In genomic region chr22:19115628-19116027, GRCh38 we compare ENCODE assay signal across 12 cellular contexts. TPM values are rescaled to one million over a fixed set of nuclear protein-coding genes. Genes with fewer than 3 reads are reported as not detected.
DNase-seq lines count a peak whose midpoint lies in the region; ATAC-seq, FAIRE-seq and TF ChIP-seq lines count a peak whose summit lies in the region.
"Had no signal": no experiment of that assay in that cellular context is flagged by ENCODE, and none has a peak within 500 bp of the region (broad histone marks: within the 10 kb centered on the region; RNA-seq: fewer than 3 reads in every experiment).

No MANE protein-coding gene starts in this region.

- H4K20me1 ChIP-seq in DOHH2 (ENCODE audit: control insufficient read depth, insufficient read depth, low read depth, low read length) (peaks cover 34% of the 10 kb centered on the region), OCI-LY7 (ENCODE audit: insufficient read depth, low read length) (peaks cover 40% of the 10 kb centered on the region)

- H3K79me2 ChIP-seq in DOHH2 (ENCODE audit: control insufficient read depth, low read length) (peaks cover 92% of the 10 kb centered on the region), OCI-LY7 (ENCODE audit: insufficient read depth, low read depth, low read length) (peaks cover 93% of the 10 kb centered on the region)

- no peak overlapping the region for H3K4me2 ChIP-seq in A549
- no peak overlapping the region for H3K4me2 ChIP-seq in DOHH2 (ENCODE audit: low read length)
- H3K4me2 ChIP-seq in OCI-LY7 (ENCODE audit: low read length): no peak overlapping the region

- POLR2A ChIA-PET in A549 (lab: Yijun Ruan, JAX) (no interaction called here), OCI-LY7 (lab: Charles Lee) (interaction anchor here (1.3 kb wide), 1 partner anchor 29 kb away, joined by 3 read pairs; the partner anchor contains the start of gene ESS2)

- no peak for TF ChIP-seq RAD21 in A549 (conservative IDR thresholded peaks at IDR 0.05 in 1 of 2, IDR thresholded peaks at IDR 0.05 in 1 of 2)

- DNase-seq in A549 (ENCODE audit: low read depth in 1 of 2, low spot score in 1 of 2) (no peak), OCI-LY7 (ENCODE audit: low spot score) (peak; percentile 43), foreskin keratinocyte (no peak), left colon (no peak), NCI-H187 treated with DMSO at 0.1 percent for 48 hours (lab: John Stamatoyannopoulos, UW) (no peak)
- DNase-seq: NCI-H146 had no signal

- TF ChIP-seq CTCF in A549 (IDR thresholded peaks at IDR 0.05) (no peak), DOHH2 (IDR thresholded peaks at IDR 0.05; ENCODE audit: low read depth, low read length, poor library complexity, severe bottlenecking) (peak; percentile 28), OCI-LY7 (conservative IDR thresholded peaks at IDR 0.05; ENCODE audit: low read length) (peak; percentile 73), foreskin keratinocyte (conservative IDR thresholded peaks at IDR 0.05) (peak; percentile 28)

- H2AFZ ChIP-seq in OCI-LY7 (ENCODE audit: low read length): no peak overlapping the region

- CTCF ChIA-PET in A549 (lab: Yijun Ruan, JAX): interaction anchor here (0.6 to 2.5 kb wide), 2 partner anchors 9 to 269 kb away, joined by 3 to 11 read pairs; no protein-coding TSS in a partner anchor
- CTCF ChIA-PET in OCI-LY7 (lab: Charles Lee; ENCODE audit: unreplicated experiment): interaction anchor here (1.2 kb wide), 1 partner anchor 29 kb away, joined by 4 read pairs; the partner anchor contains the start of gene ESS2

- H3K36me3 ChIP-seq in DOHH2 (ENCODE audit: control insufficient read depth, low read length) (peaks cover 11% of the 10 kb centered on the region), OCI-LY7 (ENCODE audit: insufficient read depth, low read length) (peaks cover 16% of the 10 kb centered on the region; the same call in 1 of the 2 replicates)
- H3K36me3 ChIP-seq: Peyer's patch had no signal

- H3K27me3 ChIP-seq in DOHH2 (ENCODE audit: control insufficient read depth, low read length): no peaks in the 10 kb centered on the region
- H3K27me3 ChIP-seq in foreskin keratinocyte: no peaks in the 10 kb centered on the region
- H3K27me3 ChIP-seq: Peyer's patch had no signal

- H3K27ac ChIP-seq in A549: no peak overlapping the region
- no peak overlapping the region for H3K27ac ChIP-seq in DOHH2 (ENCODE audit: low read depth, low read length)
- H3K27ac ChIP-seq in OCI-LY7 (ENCODE audit: low read depth, low read length, poor library complexity, severe bottlenecking): no peak overlapping the region
- no peak overlapping the region for H3K27ac ChIP-seq in foreskin keratinocyte
- H3K27ac ChIP-seq: Peyer's patch had no signal

- no peak for TF ChIP-seq EP300 in A549 (IDR thresholded peaks at IDR 0.05)

- peaks cover 3% of the 10 kb centered on the region; the same call in 1 of the 2 replicates for H3F3A ChIP-seq in DOHH2 (ENCODE audit: control insufficient read depth, insufficient read depth)

- H3K4me1 ChIP-seq in A549 (peaks cover 7% of the 10 kb centered on the region; the same call in 2 of the 3 replicates), DOHH2 (ENCODE audit: control insufficient read depth, low read length) (peaks cover 39% of the 10 kb centered on the region), OCI-LY7 (ENCODE audit: insufficient read depth, low read length, poor library complexity, severe bottlenecking) (peaks cover 64% of the 10 kb centered on the region), foreskin keratinocyte (peaks cover 5% of the 10 kb centered on the region)

- H3K4me3 ChIP-seq in A549 (no peak overlapping the region), DOHH2 (ENCODE audit: low read length) (no peak overlapping the region), OCI-LY7 (ENCODE audit: low read depth, low read length, poor library complexity, severe bottlenecking) (no peak overlapping the region)
- H3K4me3 ChIP-seq: HAP-1, Peyer's patch, skin epidermis had no signal

- ATAC-seq in A549 (peak; percentile 43 to 59; a peak in 2 of 6 replicates), foreskin keratinocyte (no peak), left colon (no peak), HG03378 (IDR thresholded peaks at IDR 0.05; ENCODE audit: unreplicated experiment) (no peak), GM18909 (IDR thresholded peaks at IDR 0.05; ENCODE audit: poor library complexity, unreplicated experiment) (no peak)

- no peak for FAIRE-seq in A549 (lab: Jason Lieb, UNC)

- no peak for TF ChIP-seq POLR2A in A549 (IDR thresholded peaks at IDR 0.05; ENCODE audit: low read length)

- BruUV-seq in OCI-LY7 (replicated peaks; lab: Mats Ljungman, UMichigan): no TSS peak

- 51% methylated on average over 4 of the region's 4 CpGs for WGBS in A549 (ENCODE audit: missing lambda C conversion rate)

- no peaks in the 10 kb centered on the region for H3K9me2 ChIP-seq in DOHH2 (replicated peaks; ENCODE audit: control insufficient read depth, low read length)
- no peaks in the 10 kb centered on the region for H3K9me2 ChIP-seq in OCI-LY7 (ENCODE audit: insufficient read depth, low read length)

- H3K9me3 ChIP-seq in A549: no peaks in the 10 kb centered on the region
- no peaks in the 10 kb centered on the region for H3K9me3 ChIP-seq in DOHH2 (ENCODE audit: control insufficient read depth, insufficient read depth, low read length)
- H3K9me3 ChIP-seq in OCI-LY7 (ENCODE audit: low read length): no peaks in the 10 kb centered on the region
- H3K9me3 ChIP-seq: HAP-1, Peyer's patch had no signal

- intact Hi-C loops in OCI-LY7 (cut with micrococcal nuclease; ENCODE audit: unreplicated experiment): loop anchor here (5.0 kb wide), 1 partner anchor 317 kb away; the partner anchor contains the start of genes HIRA and MRPL40
- intact Hi-C loops in left colon (cut with DNase I, micrococcal nuclease): no loop called here

TF ChIP-seq in A549, 52 proteins besides CTCF, POLR2A, EP300 and RAD21 (continues in another document):
- no peak for TF ChIP-seq HES2 (IDR thresholded peaks at IDR 0.05)
- TF ChIP-seq TFCP2L1 (CRISPR knock-in tag; IDR thresholded peaks at IDR 0.05): no peak
- TF ChIP-seq ATOH8 (CRISPR knock-in tag; IDR thresholded peaks at IDR 0.05; ENCODE audit: low read depth): no peak
- no peak for TF ChIP-seq POLR2AphosphoS2 (conservative IDR thresholded peaks at IDR 0.05; ENCODE audit: low read length)

RNA-seq across cellular contexts. Expression of gene DGCR2, which starts 6.6 kb away (rescaled TPM):
- 10.6 and 12.9 TPM in 2 replicates for polyA plus RNA-seq in A549 (2011; rRNA removed)
- polyA plus RNA-seq in A549 (2012; cell fraction: cytosol; rRNA removed): 11.2 and 14.9 TPM in 2 replicates
- polyA plus RNA-seq in A549 (2012; cell fraction: nucleus; rRNA removed): 31.8 and 37.2 TPM in 2 replicates
- 17.7 to 17.9 TPM (median 17.8 TPM) in 3 replicates for polyA plus RNA-seq in A549 (2017; fragmentation: RNase III; extraction: RNeasy Plus Mini Kit Qiagen cat#74134 plus additional on column Dnase treatment)
- polyA minus RNA-seq in A549 (2011; rRNA and poly(A)+ RNA removed): 17.8 and 19.4 TPM in 2 replicates
- total RNA-seq in OCI-LY7 (2014; rRNA removed; shearing (Covaris generic)): 26.6 and 29.7 TPM in 2 replicates
- 26.9 and 27.6 TPM in 2 replicates for total RNA-seq in OCI-LY7 (2022)
- 40.4 and 43.1 TPM in 2 replicates for total RNA-seq in foreskin keratinocyte
- polyA plus RNA-seq in foreskin keratinocyte: 22.9 and 23.0 TPM in 2 replicates
- total RNA-seq in left colon: 100 to 1,000 TPM in 1 of 2 donors, 10 to 100 TPM in 1; 85.8 to 104 TPM

RNA-seq across cellular contexts. Expression of gene TSSK2, which starts 15.5 kb away (rescaled TPM):
- polyA plus RNA-seq in A549 (2011; rRNA removed) (not detected in 2 replicates), A549 (2017; fragmentation: RNase III; extraction: RNeasy Plus Mini Kit Qiagen cat#74134 plus additional on column Dnase treatment) (not detected in 3 replicates), foreskin keratinocyte (not detected in 2 replicates)
- not detected in 2 replicates for polyA plus RNA-seq in A549 (2012; cell fraction: cytosol; rRNA removed)
- polyA plus RNA-seq in A549 (2012; cell fraction: nucleus; rRNA removed): not detected in 2 replicates
- polyA minus RNA-seq in A549 (2011; rRNA and poly(A)+ RNA removed): not detected in 2 replicates
- not detected in 2 replicates for total RNA-seq in OCI-LY7 (2014; rRNA removed; shearing (Covaris generic))
- total RNA-seq in OCI-LY7 (2022) (not detected in 2 replicates), foreskin keratinocyte (not detected in 2 replicates), left colon (not detected)

RNA-seq across cellular contexts. Expression of gene ESS2, which starts 28.8 kb away (rescaled TPM):
- polyA plus RNA-seq in A549 (2011; rRNA removed) (4.7 and 5.2 TPM in 2 replicates), A549 (2017; fragmentation: RNase III; extraction: RNeasy Plus Mini Kit Qiagen cat#74134 plus additional on column Dnase treatment) (9.0 to 10.0 TPM (median 9.4 TPM) in 3 replicates), foreskin keratinocyte (19.8 and 22.2 TPM in 2 replicates)
- 9.6 and 10.5 TPM in 2 replicates for polyA plus RNA-seq in A549 (2012; cell fraction: cytosol; rRNA removed)
- polyA plus RNA-seq in A549 (2012; cell fraction: nucleus; rRNA removed): 17.8 and 19.1 TPM in 2 replicates
- polyA minus RNA-seq in A549 (2011; rRNA and poly(A)+ RNA removed): 3.3 and 3.4 TPM in 2 replicates
- 8.0 and 13.4 TPM in 2 replicates for total RNA-seq in OCI-LY7 (2014; rRNA removed; shearing (Covaris generic))
- total RNA-seq in OCI-LY7 (2022) (14.1 and 15.7 TPM in 2 replicates), foreskin keratinocyte (18.1 and 18.7 TPM in 2 replicates), left colon (10 to 100 TPM in 1 of 2 donors, 1 to 10 TPM in 1; 9.6 to 10.8 TPM)

RNA-seq across cellular contexts. Expression of gene GSC2, which starts 34.5 kb away (rescaled TPM):
- not detected in 2 replicates for polyA plus RNA-seq in A549 (2011; rRNA removed)
- polyA plus RNA-seq in A549 (2012; cell fraction: cytosol; rRNA removed): not detected in 2 replicates
- polyA plus RNA-seq in A549 (2012; cell fraction: nucleus; rRNA removed): not detected in 2 replicates
- not detected in 3 replicates for polyA plus RNA-seq in A549 (2017; fragmentation: RNase III; extraction: RNeasy Plus Mini Kit Qiagen cat#74134 plus additional on column Dnase treatment)
- polyA minus RNA-seq in A549 (2011; rRNA and poly(A)+ RNA removed): not detected in 2 replicates
- total RNA-seq in OCI-LY7 (2014; rRNA removed; shearing (Covaris generic)): not detected in 2 replicates
- not detected in 2 replicates for total RNA-seq in OCI-LY7 (2022)
- not detected in 2 replicates for total RNA-seq in foreskin keratinocyte
- not detected in 2 replicates for polyA plus RNA-seq in foreskin keratinocyte
- not detected for total RNA-seq in left colon
- total RNA-seq: Peyer's patch had no signal

Comparison
In these comparisons a context has a peak if more than half of its experiments do, and no peak if none do; other contexts are left out.
1. ATAC-seq: peak in A549 (2 of 2); none in foreskin keratinocyte (single experiment), left colon (single experiment), HG03378 (single experiment) and GM18909 (single experiment).